1 cellular context compared by ENCODE assay signal in the genomic region with DNA sequence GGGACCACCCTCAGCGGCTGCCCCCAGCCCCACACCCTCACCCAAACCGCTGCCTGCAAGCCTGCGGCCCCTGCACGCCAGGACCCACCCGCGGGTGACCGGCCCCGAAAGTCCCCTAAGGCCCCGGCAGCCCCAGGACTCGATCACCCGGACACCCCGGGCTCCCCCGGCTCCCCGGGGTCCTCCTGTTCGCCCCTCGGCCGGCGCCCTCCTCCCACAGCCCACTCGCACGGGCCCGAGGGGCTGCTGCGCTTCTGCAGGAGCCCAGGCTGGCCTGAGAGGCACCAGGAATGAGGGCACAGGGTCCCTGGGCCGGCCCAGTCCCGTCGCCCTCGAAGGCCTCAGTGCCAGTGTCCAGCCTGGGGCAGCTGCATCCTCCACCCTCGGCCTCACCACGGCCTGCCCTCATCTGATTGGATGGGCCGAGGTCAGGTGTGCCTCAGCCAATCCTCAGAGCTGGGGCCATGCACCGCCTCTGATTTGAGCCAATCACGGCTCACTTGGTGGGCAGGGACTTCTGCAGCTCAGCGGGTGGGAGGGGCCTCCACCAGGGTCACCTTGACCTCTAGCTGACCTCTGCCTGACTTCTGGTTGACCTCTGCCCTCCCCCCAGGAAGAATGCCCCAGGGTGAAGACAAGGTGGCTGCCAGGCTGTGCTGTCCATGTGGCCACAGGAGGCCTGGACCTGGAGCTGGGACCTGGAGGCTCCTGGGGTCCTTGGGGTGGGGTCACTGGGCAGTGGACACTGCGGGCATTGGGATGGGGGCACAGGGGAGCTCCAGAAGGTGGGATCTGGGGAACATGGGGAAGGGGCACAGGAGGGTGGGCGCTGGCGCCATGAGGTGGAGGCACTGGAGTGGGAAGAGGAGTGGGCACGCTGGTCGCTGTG.
TF ChIP-seq lines count a peak whose summit lies in the region.

No MANE protein-coding gene starts in this region.

TF ChIP-seq in A549, 52 proteins besides CTCF, POLR2A, EP300 and RAD21:
- no peak for TF ChIP-seq ZFP36 (IDR thresholded peaks at IDR 0.05; ENCODE audit: borderline replicate concordance, partially characterized antibody)
- peak; percentile 38; the same call in 1 of the 2 replicates for TF ChIP-seq ESRRA (IDR thresholded peaks at IDR 0.05; ENCODE audit: borderline replicate concordance, low read length)
- peak; percentile 30; the same call in 1 of the 2 replicates for TF ChIP-seq USF2 (IDR thresholded peaks at IDR 0.05)
- no peak for TF ChIP-seq MAFK (IDR thresholded peaks at IDR 0.05; ENCODE audit: partially characterized antibody)
